Comparison of ENCODE assay signal across 8 cellular contexts in the genomic region with DNA sequence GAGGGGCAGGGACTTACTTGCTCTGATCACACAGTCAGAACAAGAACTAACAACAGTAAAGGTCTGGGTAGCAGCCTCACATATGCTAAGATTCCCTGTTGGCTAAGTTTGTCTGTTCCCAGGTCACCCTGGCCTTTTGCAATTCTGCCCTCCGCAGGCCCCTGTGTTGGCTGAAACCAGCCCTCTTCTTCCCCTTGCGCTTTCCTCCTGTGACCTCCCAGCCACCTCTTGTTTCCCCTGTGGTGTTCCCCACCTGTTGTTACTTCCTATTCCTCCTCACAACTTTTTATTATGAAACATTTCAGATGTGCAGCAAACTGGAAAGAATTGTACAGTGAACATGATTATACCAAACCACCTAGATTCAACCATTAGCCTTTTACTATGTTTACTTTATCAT. TPM values are rescaled to one million over a fixed set of nuclear protein-coding genes. Genes with fewer than 3 reads are reported as not detected.
A peak's percentile ranks its signal among the peaks of the same experiment; 100 is the strongest.
DNase-seq lines count a peak whose midpoint lies in the region; ATAC-seq and TF ChIP-seq lines count a peak whose summit lies in the region.

No MANE protein-coding gene starts in this region.

- no peak for TF ChIP-seq CTCF in left lung (IDR thresholded peaks at IDR 0.05)

- intact Hi-C loops in left ventricle myocardium superior (cut with micrococcal nuclease) (no loop called here), left lung (cut with DNase I) (no loop called here)

- H3K36me3 ChIP-seq in left lung = no peaks in the 10 kb centered on the region

- ATAC-seq in GM21717 (IDR thresholded peaks at IDR 0.05; ENCODE audit: unreplicated experiment) (peak; percentile 44), left ventricle myocardium superior (peak; percentile 47), left lung (no peak), HG02970 (IDR thresholded peaks at IDR 0.05; ENCODE audit: low FRiP score, unreplicated experiment) (no peak)

- peaks cover 54 to 98% of the 10 kb centered on the region in 2 donors for H3K4me1 ChIP-seq in left lung

- H3K4me3 ChIP-seq in left lung = no peak overlapping the region

- no peaks in the 10 kb centered on the region for H3K9me3 ChIP-seq in left lung

- DNase-seq in CD1c-positive myeloid dendritic cell (ENCODE audit: extremely low spot score) = peak; percentile 45
- peak; percentile 75 for DNase-seq in NOMO-1 treated with DMSO at 0.1 percent for 48 hours (lab: John Stamatoyannopoulos, UW; ENCODE audit: unreplicated experiment)
- no peak for DNase-seq in left ventricle myocardium superior
- no peak for DNase-seq in NCI-H187 (lab: John Stamatoyannopoulos, UW)
- no peak for DNase-seq in left lung
- DNase-seq in H4 (ENCODE audit: low spot score) = no peak

- H3K27me3 ChIP-seq in left lung = no peaks in the 10 kb centered on the region

- peak overlapping the region in 1 of 2 donors; percentile 55 for H3K27ac ChIP-seq in left lung

RNA-seq across cellular contexts. Expression of a gene that starts 23.4 kb away (rescaled TPM):
- total RNA-seq in left ventricle myocardium superior (228 TPM), left lung (100 to 1,000 TPM in 1 of 2 donors, 10 to 100 TPM in 1; 92.2 to 113 TPM)
- 11.8 and 12.7 TPM in 2 replicates for total RNA-seq in H4 (2014; rRNA removed; shearing (Covaris generic))

Comparison
In these comparisons a context has a peak if more than half of its experiments do, and no peak if none do; other contexts are left out.
1. DNase-seq: peak in CD1c-positive myeloid dendritic cell (single experiment) and NOMO-1 treated with DMSO at 0.1 percent for 48 hours (single experiment); none in left ventricle myocardium superior (single experiment), NCI-H187 (0 of 2), left lung (0 of 2) and H4 (single experiment).
2. ATAC-seq: peak in GM21717 (single experiment) and left ventricle myocardium superior (single experiment); none in left lung (single experiment) and HG02970 (single experiment).